Comparison of ENCODE assay signal across 17 cellular contexts in the genomic region with DNA sequence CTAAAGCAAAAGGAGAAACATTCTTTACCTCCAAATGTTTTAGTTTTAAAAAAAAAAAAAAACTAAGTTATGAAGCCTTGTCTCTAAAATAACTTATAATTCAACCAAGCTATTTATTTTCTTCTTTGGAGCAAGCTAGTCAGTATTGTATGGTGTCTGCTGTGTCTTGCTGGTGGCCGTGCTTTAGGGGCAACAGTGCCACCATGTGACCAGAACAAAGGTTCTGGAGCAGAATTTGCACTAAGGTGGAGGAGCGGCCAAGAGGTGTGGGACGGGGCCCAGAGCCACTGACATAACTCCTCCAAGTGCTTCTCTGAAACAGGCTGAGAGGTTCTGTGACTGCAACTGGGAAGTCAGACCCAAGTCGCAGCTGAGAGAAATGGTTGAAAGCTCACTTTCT. TPM values are rescaled to one million over a fixed set of nuclear protein-coding genes. Genes with fewer than 3 reads are reported as not detected.
DNase-seq lines count a peak whose midpoint lies in the region; ATAC-seq and TF ChIP-seq lines count a peak whose summit lies in the region.
"Had no signal": no experiment of that assay in that cellular context is flagged by ENCODE, and none has a peak within 500 bp of the region (broad histone marks: within the 10 kb centered on the region; RNA-seq: fewer than 3 reads in every experiment).

No MANE protein-coding gene starts in this region.

- H3K9me3 Mint-ChIP-seq in CD4-positive, CD25-positive, alpha-beta regulatory T cell = no peaks in the 10 kb centered on the region

- H2AFZ ChIP-seq in hepatocyte = no peak overlapping the region

- no peaks in the 10 kb centered on the region for H3K9me3 ChIP-seq in CD4-positive, CD25-positive, alpha-beta regulatory T cell (ENCODE audit: control insufficient read depth in 2 of 2, low read length in 2 of 2)
- H3K9me3 ChIP-seq in hepatocyte (ENCODE audit: low read depth) = no peaks in the 10 kb centered on the region
- H3K9me3 ChIP-seq: esophagus squamous epithelium, tibial artery had no signal

- peaks cover 50% of the 10 kb centered on the region for H3K36me3 Mint-ChIP-seq in CD4-positive, CD25-positive, alpha-beta regulatory T cell

- H3K27me3 Mint-ChIP-seq in CD4-positive, CD25-positive, alpha-beta regulatory T cell = no peaks in the 10 kb centered on the region

- no peak for DNase-seq in CD4-positive, CD25-positive, alpha-beta regulatory T cell
- no peak for DNase-seq in GM10266 (ENCODE audit: extremely low spot score)
- DNase-seq in NCI-H2227 treated with DMSO at 0.1 percent for 48 hours (lab: John Stamatoyannopoulos, UW) = peak; percentile 3
- no peak for DNase-seq in hepatocyte (ENCODE audit: low spot score)
- DNase-seq in NCI-H1436 (lab: John Stamatoyannopoulos, UW) = no peak
- no peak for DNase-seq in stimulated activated CD4-positive, alpha-beta T cell treated with anti-CD3 and anti-CD28 coated beads, Interleukin-2, amount 100 ng/mL, for 24 hours
- no peak for DNase-seq in T-helper 2 cell
- DNase-seq: activated CD4-positive, alpha-beta T cell treated with anti-CD3 and anti-CD28 coated beads, Interleukin-2, amount 50 U/mL, for 48 hours; activated naive CD4-positive, alpha-beta T cell treated with anti-CD3 and anti-CD28 coated beads, Interleukin-2, amount 50 U/mL, for 16 hours; COR-L47; esophagus squamous epithelium; hypothalamus; IMR-90; NCI-H187; NK-92 treated with Interleukin-12 subunit alpha and Interleukin-12 subunit beta, amount 100 ng/mL, for 24 hours; tibial artery had no signal

- WGBS in hepatocyte (ENCODE audit: low lambda C conversion rate, missing lambda C conversion rate) = 81% methylated on average over 4 of the region's 4 CpGs

- H3K27ac Mint-ChIP-seq in CD4-positive, CD25-positive, alpha-beta regulatory T cell = peak overlapping the region in 2 of 3 donors; percentile 26 to 86

- H3K79me2 ChIP-seq in hepatocyte = no peaks in the 10 kb centered on the region

- ATAC-seq in CD4-positive, CD25-positive, alpha-beta regulatory T cell (ENCODE audit: low read depth in 2 of 2) = no peak
- ATAC-seq in GM18907 (IDR thresholded peaks at IDR 0.05; ENCODE audit: unreplicated experiment) = no peak

- TF ChIP-seq CTCF in GM10266 (IDR thresholded peaks at IDR 0.05; ENCODE audit: control insufficient read depth, insufficient read depth, low read depth, missing control alignments) (peak; percentile 37), hepatocyte (IDR thresholded peaks at IDR 0.05; ENCODE audit: poor library complexity) (peak; percentile 18)

- peaks cover 60% of the 10 kb centered on the region for H3K36me3 ChIP-seq in CD4-positive, CD25-positive, alpha-beta regulatory T cell (ENCODE audit: control insufficient read depth, insufficient read depth, low read length)
- H3K36me3 ChIP-seq in hepatocyte (replicated peaks; ENCODE audit: insufficient read depth, low read depth) = peaks cover 4% of the 10 kb centered on the region

- H3K4me3 ChIP-seq in CD4-positive, CD25-positive, alpha-beta regulatory T cell (ENCODE audit: low read depth, low read length) = no peak overlapping the region
- H3K4me3 ChIP-seq in hepatocyte = no peak overlapping the region
- H3K4me3 ChIP-seq: esophagus squamous epithelium, tibial artery had no signal

- no peaks in the 10 kb centered on the region for H3K9me2 ChIP-seq in hepatocyte (replicated peaks; ENCODE audit: insufficient read depth)

- H3K27me3 ChIP-seq in CD4-positive, CD25-positive, alpha-beta regulatory T cell (ENCODE audit: control insufficient read depth, insufficient read depth, low read length) = no peaks in the 10 kb centered on the region
- no peaks in the 10 kb centered on the region for H3K27me3 ChIP-seq in hepatocyte
- H3K27me3 ChIP-seq: esophagus squamous epithelium, tibial artery had no signal

- no peaks in the 10 kb centered on the region for H4K20me1 ChIP-seq in hepatocyte (ENCODE audit: insufficient read depth, poor library complexity, severe bottlenecking)

- peaks cover 13% of the 10 kb centered on the region for H3K4me1 ChIP-seq in CD4-positive, CD25-positive, alpha-beta regulatory T cell (ENCODE audit: control insufficient read depth, insufficient read depth, low read length, poor library complexity, severe bottlenecking)
- peaks cover 6% of the 10 kb centered on the region for H3K4me1 ChIP-seq in hepatocyte (ENCODE audit: insufficient read depth)

- H3K4me3 Mint-ChIP-seq in CD4-positive, CD25-positive, alpha-beta regulatory T cell = peak overlapping the region in 1 of 4 donors; percentile 51

- peaks cover 9 to 23% (median 11%) of the 10 kb centered on the region in 4 donors for H3K4me1 Mint-ChIP-seq in CD4-positive, CD25-positive, alpha-beta regulatory T cell

- H3K4me2 ChIP-seq in hepatocyte = no peak overlapping the region

- no peak overlapping the region for H3K27ac ChIP-seq in CD4-positive, CD25-positive, alpha-beta regulatory T cell (ENCODE audit: insufficient read depth, low read length, poor library complexity, severe bottlenecking)
- no peak overlapping the region for H3K27ac ChIP-seq in hepatocyte
- H3K27ac ChIP-seq: esophagus squamous epithelium, tibial artery had no signal

RNA-seq across cellular contexts. Expression of gene FICD, which starts 4.5 kb away (rescaled TPM):
- 5.4 TPM for total RNA-seq in CD4-positive, CD25-positive, alpha-beta regulatory T cell
- 1 to 10 TPM in 3 of 4 donors, under 1 TPM in 1; 0.79 to 4.7 (median 2.3) TPM for polyA plus RNA-seq in CD4-positive, CD25-positive, alpha-beta regulatory T cell
- 6.3 and 6.4 TPM in 2 replicates for total RNA-seq in hepatocyte
- polyA plus RNA-seq in hepatocyte = 6.2 and 6.7 TPM in 2 replicates

RNA-seq across cellular contexts. Expression of gene SART3, which starts 41.4 kb away (rescaled TPM):
- total RNA-seq in CD4-positive, CD25-positive, alpha-beta regulatory T cell = 107 TPM
- 10 to 100 TPM; 25.3 to 37.6 (median 32.2) TPM for polyA plus RNA-seq in CD4-positive, CD25-positive, alpha-beta regulatory T cell
- 41.0 and 60.4 TPM in 2 replicates for total RNA-seq in hepatocyte
- 20.0 and 25.0 TPM in 2 replicates for polyA plus RNA-seq in hepatocyte

RNA-seq across cellular contexts. Expression of gene ISCU, which starts 42.8 kb away (rescaled TPM):
- 173 TPM for total RNA-seq in CD4-positive, CD25-positive, alpha-beta regulatory T cell
- polyA plus RNA-seq in CD4-positive, CD25-positive, alpha-beta regulatory T cell = 100 to 1,000 TPM; 241 to 295 (median 260) TPM
- total RNA-seq in hepatocyte = 107 and 116 TPM in 2 replicates
- polyA plus RNA-seq in hepatocyte = 149 and 169 TPM in 2 replicates
